In genomic region chr18:51668101-51668500, GRCh38 we compare ENCODE assay signal across 2 cellular contexts.
A peak's percentile ranks its signal among the peaks of the same experiment; 100 is the strongest.
TF ChIP-seq lines count a peak whose summit lies in the region.

No MANE protein-coding gene starts in this region.

TF ChIP-seq in HCT116, 20 proteins besides CTCF, POLR2A, EP300 and RAD21 (continued from another document):
- TF ChIP-seq ZBTB33 (IDR thresholded peaks at IDR 0.05; ENCODE audit: extremely low read depth, insufficient replicate concordance, low read length) (no peak), EZH2phosphoT487 (IDR thresholded peaks at IDR 0.05; ENCODE audit: borderline replicate concordance) (no peak), CBX3 (IDR thresholded peaks at IDR 0.05; ENCODE audit: low read depth) (no peak), POLR2AphosphoS5 (IDR thresholded peaks at IDR 0.05; ENCODE audit: low read depth, low read length) (no peak), EGR1 (IDR thresholded peaks at IDR 0.05; ENCODE audit: low read depth) (no peak), ZFX (IDR thresholded peaks at IDR 0.05) (no peak), JUND (IDR thresholded peaks at IDR 0.05) (no peak), SRF (IDR thresholded peaks at IDR 0.05; ENCODE audit: low read depth) (no peak), ZNF274 (IDR thresholded peaks at IDR 0.05; ENCODE audit: low read depth, low read length) (no peak), REST (IDR thresholded peaks at IDR 0.05; ENCODE audit: low read depth) (no peak), MAX (IDR thresholded peaks at IDR 0.05) (no peak), SIN3A (IDR thresholded peaks at IDR 0.05; ENCODE audit: low read depth) (no peak), SP1 (IDR thresholded peaks at IDR 0.05; ENCODE audit: low read depth) (no peak)

TF ChIP-seq in SK-N-SH, 30 proteins besides CTCF, POLR2A, EP300 and RAD21 (continued from another document):
- TF ChIP-seq USF2 (IDR thresholded peaks at IDR 0.05; ENCODE audit: borderline replicate concordance, low read depth, low read length) (no peak), MXI1 (IDR thresholded peaks at IDR 0.05; ENCODE audit: low read depth, low read length) (0 out of 2 replicates have a peak, but pooled peaks have one; percentile 33), SIN3A (IDR thresholded peaks at IDR 0.05; ENCODE audit: borderline replicate concordance, low read depth, low read length) (no peak), YY1 (IDR thresholded peaks at IDR 0.05; ENCODE audit: low read depth) (no peak)
